In the genomic region with DNA sequence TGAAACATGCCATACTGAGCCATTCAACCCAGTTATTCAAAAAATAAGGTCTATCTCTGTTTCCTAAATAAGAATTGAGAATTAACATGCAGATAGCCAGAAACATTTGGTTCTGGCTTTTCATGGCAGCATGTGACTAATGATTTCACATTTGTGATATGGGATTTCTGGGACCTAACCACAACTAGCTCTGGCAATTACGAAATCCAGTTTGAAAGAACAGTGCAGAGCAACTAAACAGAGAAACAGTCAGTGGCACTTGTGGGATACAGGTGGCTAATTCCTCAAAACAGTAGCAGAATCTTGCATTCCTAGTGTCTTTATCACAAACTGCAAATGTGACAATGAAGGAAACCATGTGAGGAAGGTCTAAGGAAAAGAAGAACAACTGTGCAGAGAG, we compare ENCODE assay signal across 10 cellular contexts.
DNase-seq lines count a peak whose midpoint lies in the region; ATAC-seq and TF ChIP-seq lines count a peak whose summit lies in the region.
"Had no signal": no experiment of that assay in that cellular context is flagged by ENCODE, and none has a peak within 500 bp of the region (broad histone marks: within the 10 kb centered on the region; RNA-seq: fewer than 3 reads in every experiment).

No MANE protein-coding gene starts in this region.

- DNase-seq in EL (peak; percentile 77), NCI-H226 (peak; percentile 79), epidermal melanocyte (ENCODE audit: insufficient read length, low spot score) (peak; percentile 21), nephron progenitor cell (no peak), progenitor cell of endocrine pancreas (ENCODE audit: low spot score, unreplicated experiment) (no peak), testis (no peak), NCI-H1930 (lab: John Stamatoyannopoulos, UW) (no peak)
- DNase-seq: NCI-H1105 treated with DMSO at 0.1 percent for 48 hours, tibial artery had no signal

- peak overlapping the region; percentile 17 for H3K27ac Mint-ChIP-seq in nephron progenitor cell
- H3K27ac Mint-ChIP-seq in progenitor cell of endocrine pancreas = no peak overlapping the region

- no peaks in the 10 kb centered on the region for H3K9me3 Mint-ChIP-seq in nephron progenitor cell
- H3K9me3 Mint-ChIP-seq in progenitor cell of endocrine pancreas (ENCODE audit: low read depth) = no peaks in the 10 kb centered on the region

- H3K27ac ChIP-seq in testis = no peak overlapping the region
- H3K27ac ChIP-seq: tibial artery had no signal

- H3K4me3 Mint-ChIP-seq in nephron progenitor cell (no peak overlapping the region), progenitor cell of endocrine pancreas (ENCODE audit: low read depth) (no peak overlapping the region)

- H3K4me1 Mint-ChIP-seq in nephron progenitor cell (peaks cover 16% of the 10 kb centered on the region), progenitor cell of endocrine pancreas (ENCODE audit: low read depth) (no peaks in the 10 kb centered on the region)

- H3K9me3 ChIP-seq in testis = no peaks in the 10 kb centered on the region
- H3K9me3 ChIP-seq: tibial artery had no signal

- TF ChIP-seq POLR2A in testis (IDR thresholded peaks at IDR 0.05) = no peak

- intact Hi-C loops in testis (cut with DNase I; ENCODE audit: low total_unique reads) = no loop called here

- WGBS in testis, 2 donors = 86 to 90% methylated on average over 1 of the region's 1 CpG

- H3K27me3 Mint-ChIP-seq in nephron progenitor cell (ENCODE audit: low read depth, poor library complexity) (no peaks in the 10 kb centered on the region), progenitor cell of endocrine pancreas (no peaks in the 10 kb centered on the region)

- no peaks in the 10 kb centered on the region for H3K4me1 ChIP-seq in testis
- H3K4me1 ChIP-seq: tibial artery had no signal

- no peak overlapping the region for H3K4me3 ChIP-seq in testis
- H3K4me3 ChIP-seq: tibial artery had no signal

- H3K36me3 Mint-ChIP-seq in nephron progenitor cell (ENCODE audit: low read depth) (no peaks in the 10 kb centered on the region), progenitor cell of endocrine pancreas (ENCODE audit: insufficient read depth) (no peaks in the 10 kb centered on the region)

- no peak for ATAC-seq in HG03097 (IDR thresholded peaks at IDR 0.05; ENCODE audit: low FRiP score, unreplicated experiment)

- TF ChIP-seq CTCF in nephron progenitor cell (IDR thresholded peaks at IDR 0.05) = no peak
- TF ChIP-seq CTCF in progenitor cell of endocrine pancreas (IDR thresholded peaks at IDR 0.05; ENCODE audit: unreplicated experiment) = no peak
- no peak for TF ChIP-seq CTCF in testis (IDR thresholded peaks at IDR 0.05)

- H3K36me3 ChIP-seq in testis (ENCODE audit: low read depth, missing control alignments) = no peaks in the 10 kb centered on the region
- H3K36me3 ChIP-seq: tibial artery had no signal

- no peaks in the 10 kb centered on the region for H3K27me3 ChIP-seq in testis

Comparison
In these comparisons a context has a peak if more than half of its experiments do, and no peak if none do; other contexts are left out.
1. DNase-seq: peak in EL (single experiment), NCI-H226 (single experiment) and epidermal melanocyte (single experiment); none in nephron progenitor cell (single experiment), progenitor cell of endocrine pancreas (single experiment), testis (single experiment) and NCI-H1930 (0 of 2).